In genomic region chr22:20656902-20657836, GRCh38 we compare ENCODE assay signal across 1 cellular context.
TF ChIP-seq lines count a peak whose summit lies in the region.

No MANE protein-coding gene starts in this region.

TF ChIP-seq in K562, 482 proteins besides CTCF, POLR2A, EP300 and RAD21 (continued from another document):
- no peak; the same call in 1 of the 2 replicates for TF ChIP-seq MGA (IDR thresholded peaks at IDR 0.05)
- TF ChIP-seq, protein P1, sequence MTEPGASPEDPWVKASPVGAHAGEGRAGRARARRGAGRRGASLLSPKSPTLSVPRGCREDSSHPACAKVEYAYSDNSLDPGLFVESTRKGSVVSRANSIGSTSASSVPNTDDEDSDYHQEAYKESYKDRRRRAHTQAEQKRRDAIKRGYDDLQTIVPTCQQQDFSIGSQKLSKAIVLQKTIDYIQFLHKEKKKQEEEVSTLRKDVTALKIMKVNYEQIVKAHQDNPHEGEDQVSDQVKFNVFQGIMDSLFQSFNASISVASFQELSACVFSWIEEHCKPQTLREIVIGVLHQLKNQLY (CRISPR knock-in tag; conservative IDR thresholded peaks at IDR 0.05), result peak; percentile 76 to 86; a peak in 2 of 4 replicates
- TF ChIP-seq, protein P2, sequence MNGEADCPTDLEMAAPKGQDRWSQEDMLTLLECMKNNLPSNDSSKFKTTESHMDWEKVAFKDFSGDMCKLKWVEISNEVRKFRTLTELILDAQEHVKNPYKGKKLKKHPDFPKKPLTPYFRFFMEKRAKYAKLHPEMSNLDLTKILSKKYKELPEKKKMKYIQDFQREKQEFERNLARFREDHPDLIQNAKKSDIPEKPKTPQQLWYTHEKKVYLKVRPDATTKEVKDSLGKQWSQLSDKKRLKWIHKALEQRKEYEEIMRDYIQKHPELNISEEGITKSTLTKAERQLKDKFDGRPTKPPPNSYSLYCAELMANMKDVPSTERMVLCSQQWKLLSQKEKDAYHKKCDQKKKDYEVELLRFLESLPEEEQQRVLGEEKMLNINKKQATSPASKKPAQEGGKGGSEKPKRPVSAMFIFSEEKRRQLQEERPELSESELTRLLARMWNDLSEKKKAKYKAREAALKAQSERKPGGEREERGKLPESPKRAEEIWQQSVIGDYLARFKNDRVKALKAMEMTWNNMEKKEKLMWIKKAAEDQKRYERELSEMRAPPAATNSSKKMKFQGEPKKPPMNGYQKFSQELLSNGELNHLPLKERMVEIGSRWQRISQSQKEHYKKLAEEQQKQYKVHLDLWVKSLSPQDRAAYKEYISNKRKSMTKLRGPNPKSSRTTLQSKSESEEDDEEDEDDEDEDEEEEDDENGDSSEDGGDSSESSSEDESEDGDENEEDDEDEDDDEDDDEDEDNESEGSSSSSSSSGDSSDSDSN (IDR thresholded peaks at IDR 0.05; ENCODE audit: borderline replicate concordance in 1 of 2, low read depth in 2 of 2, low read length in 2 of 2), result no peak
